ENCODE assay signal across 8 cellular contexts in the genomic region with DNA sequence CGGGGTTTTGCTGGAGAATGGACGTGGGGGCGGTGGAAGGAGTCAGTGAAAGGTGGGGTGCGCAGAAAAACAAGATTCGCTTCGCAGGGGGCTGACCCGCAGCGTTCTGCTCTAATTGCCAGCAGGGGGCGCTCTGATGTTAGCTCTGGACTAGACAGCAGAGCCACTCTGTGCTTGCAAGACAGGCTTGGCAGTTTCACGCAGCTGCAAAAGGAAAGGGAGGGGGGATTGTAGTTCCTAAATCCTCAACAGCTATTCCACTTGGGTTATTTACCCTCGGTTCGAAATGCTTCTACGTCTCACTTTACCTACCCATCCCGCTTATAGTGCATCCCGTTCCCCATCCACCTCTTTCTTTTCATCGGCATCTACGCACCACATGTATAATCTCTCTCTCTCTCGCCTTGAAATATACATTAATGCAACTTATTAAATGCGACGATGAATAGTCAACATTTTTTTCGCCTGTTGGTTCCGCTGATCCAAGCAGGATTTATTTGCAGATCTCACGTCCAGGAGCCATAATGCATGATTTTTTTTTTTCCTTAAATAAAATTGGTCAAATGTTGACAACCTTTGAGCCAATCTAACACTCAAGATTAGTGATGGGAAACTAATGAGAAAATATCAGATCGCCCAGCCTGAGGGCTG.
DNase-seq lines count a peak whose midpoint lies in the region; ATAC-seq and TF ChIP-seq lines count a peak whose summit lies in the region.

No MANE protein-coding gene starts in this region.

- ATAC-seq in GM19035 (IDR thresholded peaks at IDR 0.05; ENCODE audit: unreplicated experiment) (peak; percentile 87), HG03432 (IDR thresholded peaks at IDR 0.05; ENCODE audit: unreplicated experiment) (peak; percentile 81)
- ATAC-seq in activated CD4-positive, CD25-positive, alpha-beta regulatory T cell treated with anti-CD3 and anti-CD28 coated beads, Interleukin-2, amount 50 U/mL, for 24 hours: peak; percentile 41 to 44

- H3K27ac ChIP-seq in dorsolateral prefrontal cortex (peak overlapping the region in 22 of 59 donors; percentile 5 to 68 (median 32)), liver (ENCODE audit: low read depth in 1 of 2, low read length in 2 of 2) (no peak overlapping the region)

- intact Hi-C loops in dorsolateral prefrontal cortex (cut with DNase I): loop anchor here (1.0 to 10.0 kb wide), 8 partner anchors 131 to 1001 kb away; no protein-coding TSS in a partner anchor

- DNase-seq in AML-193 (lab: John Stamatoyannopoulos, UW): peak; percentile 23 to 28
- peak; percentile 82 to 96 for DNase-seq in NCI-H446 (lab: John Stamatoyannopoulos, UW)
- peak; percentile 78 to 91 (median 86) for DNase-seq in dorsolateral prefrontal cortex
- peak; percentile 21 to 52 for DNase-seq in stimulated activated CD4-positive, alpha-beta T cell treated with anti-CD3 and anti-CD28 coated beads, Interleukin-4, amount 100 ng/mL, for 4 hours

- peaks cover 9 to 30% (median 28%) of the 10 kb centered on the region in 4 donors for H3K4me1 ChIP-seq in liver (ENCODE audit: control insufficient read depth in 4 of 4, insufficient read depth in 4 of 4, low read length in 3 of 4)

- H3K4me3 ChIP-seq in dorsolateral prefrontal cortex (peak overlapping the region; percentile 11 to 66 (median 47)), liver (ENCODE audit: low read depth in 1 of 3, low read length in 3 of 3) (peak overlapping the region in 2 of 3 donors; percentile 7 to 44)

- TF ChIP-seq RAD21 in liver (IDR thresholded peaks at IDR 0.05): peak; percentile 96 to 98

- peaks cover 0 to 93% (median 57%) of the 10 kb centered on the region in 45 donors for H3K27me3 ChIP-seq in dorsolateral prefrontal cortex
- peaks cover 0 to 19% (median 10%) of the 10 kb centered on the region in 4 donors for H3K27me3 ChIP-seq in liver (ENCODE audit: control insufficient read depth in 4 of 4, insufficient read depth in 4 of 4, low read length in 3 of 4)

- 12% methylated on average over 24 of the region's 24 CpGs for WGBS in liver

- peaks cover 0 to 4% (median 0%) of the 10 kb centered on the region in 4 donors for H3K9me3 ChIP-seq in liver (ENCODE audit: control insufficient read depth in 4 of 4, low read length in 3 of 4)

- peak; percentile 62 to 96 (median 85) for TF ChIP-seq CTCF in dorsolateral prefrontal cortex (IDR thresholded peaks at IDR 0.05 in 54 of 56, conservative IDR thresholded peaks at IDR 0.05 in 2 of 56; ENCODE audit: low read depth in 1 of 56, partially characterized antibody in 56 of 56)
- TF ChIP-seq CTCF in liver (IDR thresholded peaks at IDR 0.05; ENCODE audit: low read depth, low read length, missing input control): peak; percentile 78

- H3K36me3 ChIP-seq in liver (ENCODE audit: control insufficient read depth in 4 of 4, insufficient read depth in 3 of 4, low read depth in 1 of 4, low read length in 3 of 4): no peaks in the 10 kb centered on the region

- H3K9ac ChIP-seq in liver (ENCODE audit: low read depth in 1 of 2, low read length in 2 of 2): no peak overlapping the region

TF ChIP-seq in liver, 16 proteins besides CTCF, POLR2A, EP300 and RAD21:
- TF ChIP-seq JUND (IDR thresholded peaks at IDR 0.05): no peak
- TF ChIP-seq RXRA (IDR thresholded peaks at IDR 0.05): peak in 1 of 2 donors; percentile 19
- TF ChIP-seq HNF4A (conservative IDR thresholded peaks at IDR 0.05): peak in 1 of 2 donors; percentile 9
TF ChIP-seq in liver: peak in this region for 2.

Comparison
In these comparisons a context has a peak if more than half of its experiments do, and no peak if none do; other contexts are left out.
1. DNase-seq: peak in every context shown above with its lines; median percentile 89 in NCI-H446; 86 in dorsolateral prefrontal cortex; 36 in stimulated activated CD4-positive, alpha-beta T cell treated with anti-CD3 and anti-CD28 coated beads, Interleukin-4, amount 100 ng/mL, for 4 hours; 26 in AML-193.